3 cellular contexts compared by ENCODE assay signal in genomic region chr16:64215730-64216129, GRCh38.
"Had no signal": no experiment of that assay in that cellular context is flagged by ENCODE, and none has a peak within 500 bp of the region (broad histone marks: within the 10 kb centered on the region; RNA-seq: fewer than 3 reads in every experiment).

No MANE protein-coding gene starts in this region.

- DNase-seq: GDM1, GF-D8 had no signal

- ATAC-seq: GM12878 had no signal

- H3K4me3 ChIP-seq: GM12878 had no signal
